Comparison of ENCODE assay signal across 2 cellular contexts in genomic region chr7:128708235-128708634, GRCh38.
TF ChIP-seq lines count a peak whose summit lies in the region.

No MANE protein-coding gene starts in this region.

TF ChIP-seq in GM23338, 12 proteins besides CTCF, POLR2A, EP300 and RAD21 (continued from another document):
- TF ChIP-seq ZNF462 (CRISPR knock-in tag; IDR thresholded peaks at IDR 0.05): no peak
- no peak for TF ChIP-seq JUNB (IDR thresholded peaks at IDR 0.05; ENCODE audit: unreplicated experiment)
- no peak for TF ChIP-seq NANOG (IDR thresholded peaks at IDR 0.05; ENCODE audit: borderline replicate concordance)
- TF ChIP-seq CREB1 (CRISPR knock-in tag; IDR thresholded peaks at IDR 0.05; ENCODE audit: low read depth): no peak
- TF ChIP-seq EZH2phosphoT487 (IDR thresholded peaks at IDR 0.05; ENCODE audit: unreplicated experiment): no peak
- no peak for TF ChIP-seq REST (IDR thresholded peaks at IDR 0.05; ENCODE audit: unreplicated experiment)
- no peak for TF ChIP-seq EZH2 (IDR thresholded peaks at IDR 0.05; ENCODE audit: low read depth, unreplicated experiment)
- TF ChIP-seq POLR2AphosphoS5 (IDR thresholded peaks at IDR 0.05; ENCODE audit: low read depth): no peak
- no peak for TF ChIP-seq ZNF331 (CRISPR knock-in tag; IDR thresholded peaks at IDR 0.05; ENCODE audit: low read depth)

TF ChIP-seq in WTC11, 78 proteins besides CTCF, POLR2A, EP300 and RAD21 (continued from another document):
- no peak for TF ChIP-seq E2F5 (CRISPR knock-in tag; IDR thresholded peaks at IDR 0.05)
- no peak for TF ChIP-seq SP1 (CRISPR knock-in tag; conservative IDR thresholded peaks at IDR 0.05)
- TF ChIP-seq JAZF1 (CRISPR knock-in tag; IDR thresholded peaks at IDR 0.05): no peak
- TF ChIP-seq ZNF121 (CRISPR knock-in tag; IDR thresholded peaks at IDR 0.05): no peak
TF ChIP-seq in WTC11: peak in this region for 0.
